9 cellular contexts compared by ENCODE assay signal in the genomic region with DNA sequence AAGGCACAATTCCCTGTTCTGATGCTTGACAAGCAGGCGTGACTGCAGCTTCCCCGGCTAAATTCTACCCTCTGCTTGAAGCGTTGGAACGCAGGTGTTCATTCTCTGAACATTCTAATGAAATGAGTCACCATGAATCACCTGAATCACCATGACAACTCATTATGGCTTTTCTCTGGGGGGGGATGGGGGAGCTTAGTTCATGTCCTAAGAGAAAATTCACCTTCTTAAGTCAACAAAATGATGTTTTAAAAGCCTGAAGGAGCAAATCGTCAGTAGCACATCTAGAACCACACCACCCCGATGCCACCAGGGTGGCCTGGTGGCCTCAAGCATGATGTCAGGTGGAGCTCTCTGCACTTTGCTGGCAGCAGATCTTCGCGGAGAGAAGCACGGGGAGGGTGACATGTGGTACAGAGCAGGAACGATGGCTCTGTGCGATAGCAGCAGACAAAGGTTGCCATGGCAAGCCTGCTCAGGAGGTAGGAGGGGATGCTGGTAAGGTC. TPM values are rescaled to one million over a fixed set of nuclear protein-coding genes. Genes with fewer than 3 reads are reported as not detected.
DNase-seq lines count a peak whose midpoint lies in the region; ATAC-seq, FAIRE-seq and TF ChIP-seq lines count a peak whose summit lies in the region.
"Had no signal": no experiment of that assay in that cellular context is flagged by ENCODE, and none has a peak within 500 bp of the region (broad histone marks: within the 10 kb centered on the region; RNA-seq: fewer than 3 reads in every experiment).

No MANE protein-coding gene starts in this region.

- H3K27me3 ChIP-seq in Caco-2 (replicated peaks; ENCODE audit: control insufficient read depth, insufficient read depth, low read length) = no peaks in the 10 kb centered on the region

- peaks cover 50% of the 10 kb centered on the region for H3K36me3 Mint-ChIP-seq in Caco-2 (ENCODE audit: insufficient read depth, unreplicated experiment)

- TF ChIP-seq CTCF in Caco-2 (IDR thresholded peaks at IDR 0.05; ENCODE audit: insufficient read depth in 1 of 2, low read depth in 1 of 2, low read length in 1 of 2, severe bottlenecking in 1 of 2, unreplicated experiment in 1 of 2) = no peak

- peak; percentile 70 for FAIRE-seq in islet of Langerhans (lab: Jason Lieb, UNC)

- ATAC-seq in left ventricle myocardium superior (no peak), HG02588 (IDR thresholded peaks at IDR 0.05; ENCODE audit: unreplicated experiment) (no peak), left cardiac atrium (no peak)

- H3K4me1 ChIP-seq in Caco-2 = peaks cover 81% of the 10 kb centered on the region

- peaks cover 5% of the 10 kb centered on the region for H3K9me3 ChIP-seq in Caco-2

- H3K36me3 ChIP-seq in Caco-2 (ENCODE audit: control insufficient read depth, insufficient read depth, low read length) = peaks cover 6% of the 10 kb centered on the region

- peak; percentile 84 to 87 for DNase-seq in Caco-2
- peak; percentile 90 to 92 for DNase-seq in SHP77 (lab: John Stamatoyannopoulos, UW)
- DNase-seq in left ventricle myocardium superior = no peak
- DNase-seq in activated CD8-positive, alpha-beta memory T cell treated with anti-CD3 and anti-CD28 coated beads for 24 hours = no peak
- no peak for DNase-seq in left cardiac atrium

- H3K9me3 Mint-ChIP-seq in Caco-2 (ENCODE audit: unreplicated experiment) = no peaks in the 10 kb centered on the region

- TF ChIP-seq RAD21 in Ishikawa (IDR thresholded peaks at IDR 0.05; ENCODE audit: low read depth) = 0 out of 2 replicates have a peak, but pooled peaks have one; percentile 4

- BruUV-seq in Caco-2 (replicated peaks; lab: Mats Ljungman, UMichigan) = no TSS peak

- peak; percentile 49; the same call in 1 of the 2 replicates for TF ChIP-seq EP300 in Ishikawa (IDR thresholded peaks at IDR 0.05; ENCODE audit: borderline replicate concordance)

- H3K4me3 Mint-ChIP-seq in Caco-2 (ENCODE audit: unreplicated experiment) = peak overlapping the region; percentile 55

- H3K27ac Mint-ChIP-seq in Caco-2 (ENCODE audit: unreplicated experiment) = peak overlapping the region; percentile 93

- POLR2A ChIA-PET in Caco-2 (lab: Charles Lee) = interaction anchor here (0.7 kb wide), 1 partner anchor 23 kb away, joined by 3 read pairs; no protein-coding TSS in a partner anchor

- H3K4me1 Mint-ChIP-seq in Caco-2 (ENCODE audit: low read depth, unreplicated experiment) = peaks cover 53% of the 10 kb centered on the region

- intact Hi-C loops in Caco-2 (cut with micrococcal nuclease; ENCODE audit: unreplicated experiment) = loop anchor here (1.0 kb wide), 3 partner anchors 25 to 63 kb away; a partner anchor contains a TSS
- intact Hi-C loops in left ventricle myocardium superior (cut with micrococcal nuclease) = no loop called here
- intact Hi-C loops in left cardiac atrium (cut with DNase I) = no loop called here

- H3K4me3 ChIP-seq in Caco-2 (ENCODE audit: low read depth, low read length) = no peak overlapping the region

- CTCF ChIA-PET in Caco-2 (lab: Charles Lee) = interaction anchor here (0.6 kb wide), 1 partner anchor 79 kb away, joined by 3 read pairs; no protein-coding TSS in a partner anchor

- no peaks in the 10 kb centered on the region for H3K27me3 Mint-ChIP-seq in Caco-2 (ENCODE audit: insufficient read depth, unreplicated experiment)

TF ChIP-seq in Ishikawa, 13 proteins besides CTCF, POLR2A, EP300 and RAD21:
- no peak for TF ChIP-seq NFIC (IDR thresholded peaks at IDR 0.05)
- no peak for TF ChIP-seq ZBTB7A (IDR thresholded peaks at IDR 0.05; ENCODE audit: low read depth)
- TF ChIP-seq, protein P1, sequence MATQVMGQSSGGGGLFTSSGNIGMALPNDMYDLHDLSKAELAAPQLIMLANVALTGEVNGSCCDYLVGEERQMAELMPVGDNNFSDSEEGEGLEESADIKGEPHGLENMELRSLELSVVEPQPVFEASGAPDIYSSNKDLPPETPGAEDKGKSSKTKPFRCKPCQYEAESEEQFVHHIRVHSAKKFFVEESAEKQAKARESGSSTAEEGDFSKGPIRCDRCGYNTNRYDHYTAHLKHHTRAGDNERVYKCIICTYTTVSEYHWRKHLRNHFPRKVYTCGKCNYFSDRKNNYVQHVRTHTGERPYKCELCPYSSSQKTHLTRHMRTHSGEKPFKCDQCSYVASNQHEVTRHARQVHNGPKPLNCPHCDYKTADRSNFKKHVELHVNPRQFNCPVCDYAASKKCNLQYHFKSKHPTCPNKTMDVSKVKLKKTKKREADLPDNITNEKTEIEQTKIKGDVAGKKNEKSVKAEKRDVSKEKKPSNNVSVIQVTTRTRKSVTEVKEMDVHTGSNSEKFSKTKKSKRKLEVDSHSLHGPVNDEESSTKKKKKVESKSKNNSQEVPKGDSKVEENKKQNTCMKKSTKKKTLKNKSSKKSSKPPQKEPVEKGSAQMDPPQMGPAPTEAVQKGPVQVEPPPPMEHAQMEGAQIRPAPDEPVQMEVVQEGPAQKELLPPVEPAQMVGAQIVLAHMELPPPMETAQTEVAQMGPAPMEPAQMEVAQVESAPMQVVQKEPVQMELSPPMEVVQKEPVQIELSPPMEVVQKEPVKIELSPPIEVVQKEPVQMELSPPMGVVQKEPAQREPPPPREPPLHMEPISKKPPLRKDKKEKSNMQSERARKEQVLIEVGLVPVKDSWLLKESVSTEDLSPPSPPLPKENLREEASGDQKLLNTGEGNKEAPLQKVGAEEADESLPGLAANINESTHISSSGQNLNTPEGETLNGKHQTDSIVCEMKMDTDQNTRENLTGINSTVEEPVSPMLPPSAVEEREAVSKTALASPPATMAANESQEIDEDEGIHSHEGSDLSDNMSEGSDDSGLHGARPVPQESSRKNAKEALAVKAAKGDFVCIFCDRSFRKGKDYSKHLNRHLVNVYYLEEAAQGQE (IDR thresholded peaks at IDR 0.05; ENCODE audit: low read depth) = no peak
- no peak for TF ChIP-seq FOXM1 (IDR thresholded peaks at IDR 0.05; ENCODE audit: borderline replicate concordance, low read depth)
- TF ChIP-seq TEAD4 (IDR thresholded peaks at IDR 0.05) = peak; percentile 93
- TF ChIP-seq, protein P2, sequence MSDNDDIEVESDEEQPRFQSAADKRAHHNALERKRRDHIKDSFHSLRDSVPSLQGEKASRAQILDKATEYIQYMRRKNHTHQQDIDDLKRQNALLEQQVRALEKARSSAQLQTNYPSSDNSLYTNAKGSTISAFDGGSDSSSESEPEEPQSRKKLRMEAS (IDR thresholded peaks at IDR 0.05) = 0 out of 2 replicates have a peak, but pooled peaks have one; percentile 45
- TF ChIP-seq CEBPB (IDR thresholded peaks at IDR 0.05) = no peak
- peak; percentile 77 for TF ChIP-seq TCF12 (IDR thresholded peaks at IDR 0.05; ENCODE audit: low read depth)

RNA-seq across cellular contexts. Expression of a gene that starts 33.8 kb away (rescaled TPM):
- total RNA-seq in Caco-2 (2022) (75.9 and 87.0 TPM in 2 replicates), left ventricle myocardium superior (not detected), left cardiac atrium (not detected)
- total RNA-seq: mononuclear cell had no signal

Comparison
In these comparisons a context has a peak if more than half of its experiments do, and no peak if none do; other contexts are left out.
1. DNase-seq: peak in Caco-2 (2 of 2) and SHP77 (2 of 2); none in left ventricle myocardium superior (single experiment), activated CD8-positive, alpha-beta memory T cell treated with anti-CD3 and anti-CD28 coated beads for 24 hours (single experiment) and left cardiac atrium (single experiment).
2. RNA of a gene that starts 33.8 kb away (total RNA-seq): 75.9 to 87.0 TPM in Caco-2; not detected in left cardiac atrium and not detected in left ventricle myocardium superior (single experiment); every median in the first group is over 10 times any median in the second.